Comparison of ENCODE assay signal across 8 cellular contexts in the genomic region with DNA sequence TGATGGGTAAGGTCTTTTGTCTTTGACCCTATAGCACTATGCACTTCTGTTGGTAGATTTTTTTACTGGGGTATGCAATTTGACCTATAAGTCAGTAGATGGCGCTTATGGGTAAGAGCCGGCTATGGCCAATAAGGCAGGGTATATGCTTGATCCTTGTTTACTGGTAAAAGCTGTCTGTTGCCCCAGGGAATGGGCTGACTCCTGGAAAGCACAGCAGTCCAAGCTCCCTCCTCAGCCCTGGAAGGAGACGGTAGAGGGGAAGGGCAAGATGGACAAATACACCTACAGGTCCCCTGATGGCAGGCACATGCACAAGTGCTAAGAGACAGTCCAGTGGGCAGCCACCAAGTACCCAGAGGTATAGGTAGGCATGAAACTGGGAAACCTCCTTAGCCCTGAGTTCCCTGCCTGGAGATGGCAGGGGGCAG.
DNase-seq lines count a peak whose midpoint lies in the region; ATAC-seq and TF ChIP-seq lines count a peak whose summit lies in the region.

No MANE protein-coding gene starts in this region.

- H3K4me1 ChIP-seq in OCI-LY1 (ENCODE audit: insufficient read depth, low read length, severe bottlenecking) = no peaks in the 10 kb centered on the region

- ATAC-seq in GM18858 (IDR thresholded peaks at IDR 0.05; ENCODE audit: unreplicated experiment) (peak; percentile 81), HG03095 (IDR thresholded peaks at IDR 0.05; ENCODE audit: unreplicated experiment) (peak; percentile 81), GM21737 (IDR thresholded peaks at IDR 0.05; ENCODE audit: unreplicated experiment) (no peak)
- ATAC-seq in activated T-helper 17 cell treated with anti-CD3 and anti-CD28 coated beads, Interleukin-2, amount 50 U/mL, for 72 hours (replicated peaks) = no peak

- no peaks in the 10 kb centered on the region for H3K27me3 Mint-ChIP-seq in nephron (ENCODE audit: low read depth)
- H3K27me3 Mint-ChIP-seq in activated T-helper 17 cell treated with anti-CD3 and anti-CD28 coated beads, Interleukin-2, amount 50 U/mL, for 72 hours = no peaks in the 10 kb centered on the region

- H3K27ac ChIP-seq in C4-2B (no peak overlapping the region), OCI-LY1 (ENCODE audit: low read depth, low read length, poor library complexity, severe bottlenecking) (no peak overlapping the region)

- H3K4me3 ChIP-seq in OCI-LY1 (ENCODE audit: low read depth, low read length, poor library complexity, severe bottlenecking) = no peak overlapping the region

- H3K9ac ChIP-seq in OCI-LY1 (ENCODE audit: low read length) = no peak overlapping the region

- no peaks in the 10 kb centered on the region for H4K20me1 ChIP-seq in OCI-LY1 (ENCODE audit: insufficient read depth, low read length)

- H3F3A ChIP-seq in OCI-LY1 (ENCODE audit: insufficient read depth, low read length) = no peaks in the 10 kb centered on the region

- no peaks in the 10 kb centered on the region for H3K36me3 ChIP-seq in OCI-LY1 (ENCODE audit: insufficient read depth, low read length)

- H3K4me3 Mint-ChIP-seq in nephron = no peak overlapping the region
- H3K4me3 Mint-ChIP-seq in activated T-helper 17 cell treated with anti-CD3 and anti-CD28 coated beads, Interleukin-2, amount 50 U/mL, for 72 hours = no peak overlapping the region

- H2AFZ ChIP-seq in OCI-LY1 (ENCODE audit: low read length) = no peak overlapping the region

- TF ChIP-seq CTCF in C4-2B (conservative IDR thresholded peaks at IDR 0.05) (peak; percentile 83), OCI-LY1 (IDR thresholded peaks at IDR 0.05; ENCODE audit: low read length) (peak; percentile 78), nephron (IDR thresholded peaks at IDR 0.05; ENCODE audit: unreplicated experiment in 3 of 3) (peak; percentile 65 to 79 (median 77))

- no peaks in the 10 kb centered on the region for H3K9me3 ChIP-seq in OCI-LY1 (ENCODE audit: low read length)

- H3K4me2 ChIP-seq in OCI-LY1 (ENCODE audit: low read length) = no peak overlapping the region

- no peak overlapping the region for H3K27ac Mint-ChIP-seq in nephron
- no peak overlapping the region for H3K27ac Mint-ChIP-seq in activated T-helper 17 cell treated with anti-CD3 and anti-CD28 coated beads, Interleukin-2, amount 50 U/mL, for 72 hours

- H3K4me1 Mint-ChIP-seq in nephron = no peaks in the 10 kb centered on the region
- no peaks in the 10 kb centered on the region for H3K4me1 Mint-ChIP-seq in activated T-helper 17 cell treated with anti-CD3 and anti-CD28 coated beads, Interleukin-2, amount 50 U/mL, for 72 hours

- peak; percentile 31 for DNase-seq in epidermal melanocyte (ENCODE audit: insufficient read length, low spot score)

- no peaks in the 10 kb centered on the region for H3K27me3 ChIP-seq in OCI-LY1 (ENCODE audit: insufficient read depth, low read length)

- peaks cover 11% of the 10 kb centered on the region for H3K9me3 Mint-ChIP-seq in nephron
- no peaks in the 10 kb centered on the region for H3K9me3 Mint-ChIP-seq in activated T-helper 17 cell treated with anti-CD3 and anti-CD28 coated beads, Interleukin-2, amount 50 U/mL, for 72 hours

- no peaks in the 10 kb centered on the region for H3K79me2 ChIP-seq in OCI-LY1 (ENCODE audit: insufficient read depth, low read length)

- no peaks in the 10 kb centered on the region for H3K36me3 Mint-ChIP-seq in nephron (ENCODE audit: low read depth)
- H3K36me3 Mint-ChIP-seq in activated T-helper 17 cell treated with anti-CD3 and anti-CD28 coated beads, Interleukin-2, amount 50 U/mL, for 72 hours (ENCODE audit: low read depth) = no peaks in the 10 kb centered on the region

- no peaks in the 10 kb centered on the region for H3K9me2 ChIP-seq in OCI-LY1 (ENCODE audit: low read depth, low read length)

Comparison
In these comparisons a context has a peak if more than half of its experiments do, and no peak if none do; other contexts are left out.
1. ATAC-seq: peak in GM18858 (single experiment) and HG03095 (single experiment); none in GM21737 (single experiment) and activated T-helper 17 cell treated with anti-CD3 and anti-CD28 coated beads, Interleukin-2, amount 50 U/mL, for 72 hours (single experiment).
2. Peak in every context shown above with its lines, with median percentiles within 50 percentile points of each other: CTCF ChIP-seq.